Comparison of ENCODE assay signal across 21 cellular contexts in genomic region chr14:86774916-86775315, GRCh38.
DNase-seq lines count a peak whose midpoint lies in the region; ATAC-seq and TF ChIP-seq lines count a peak whose summit lies in the region.
"Had no signal": no experiment of that assay in that cellular context is flagged by ENCODE, and none has a peak within 500 bp of the region (broad histone marks: within the 10 kb centered on the region; RNA-seq: fewer than 3 reads in every experiment).

No MANE protein-coding gene starts in this region.

- H3K27me3 Mint-ChIP-seq in endodermal cell (ENCODE audit: insufficient read depth) (peaks cover 3% of the 10 kb centered on the region), nephron (ENCODE audit: low read depth) (no peaks in the 10 kb centered on the region)
- H3K27me3 Mint-ChIP-seq: CD4-positive, alpha-beta T cell; CD8-positive, alpha-beta memory T cell had no signal

- no peak overlapping the region for H2BK20ac ChIP-seq in IMR-90 (ENCODE audit: low read depth, low read length)

- H3K9ac ChIP-seq in IMR-90 (ENCODE audit: low read depth, low read length) (no peak overlapping the region), endodermal cell (ENCODE audit: extremely low read depth, low read length, poor library complexity, severe bottlenecking) (no peak overlapping the region)
- H3K9ac ChIP-seq: BLaER1 treated with 17β-estradiol and CSF1 and Interleukin-3, amounts not matched to agents 10 nM and 100 nM; GM23248 had no signal

- intact Hi-C loops in A673 (cut with micrococcal nuclease; ENCODE audit: unreplicated experiment): no loop called here
- intact Hi-C loops in IMR-90 (cut with micrococcal nuclease): no loop called here

- BruUV-seq in A673 (replicated peaks; lab: Mats Ljungman, UMichigan) (no TSS peak), IMR-90 (replicated peaks; lab: Mats Ljungman, UMichigan) (no TSS peak)

- H3K4ac ChIP-seq in IMR-90 (ENCODE audit: low read depth, low read length): no peak overlapping the region

- CTCF ChIA-PET in A673 (lab: Charles Lee) (no interaction called here), IMR-90 (lab: Yijun Ruan, JAX) (no interaction called here)

- H3K56ac ChIP-seq in IMR-90 (ENCODE audit: extremely low read depth, insufficient read depth, low read length): no peak overlapping the region

- H2AK9ac ChIP-seq in IMR-90 (replicated peaks; ENCODE audit: low read depth, low read length, poor library complexity): no peak overlapping the region

- H3K4me3 Mint-ChIP-seq in endodermal cell (no peak overlapping the region), nephron (no peak overlapping the region)
- H3K4me3 Mint-ChIP-seq: CD14-positive monocyte; CD4-positive, alpha-beta T cell; CD8-positive, alpha-beta memory T cell; H9 had no signal

- H3K14ac ChIP-seq in IMR-90 (replicated peaks; ENCODE audit: low read depth, low read length): no peak overlapping the region

- no peaks in the 10 kb centered on the region for H3K79me1 ChIP-seq in IMR-90 (ENCODE audit: low read depth in 1 of 2, low read length in 2 of 2)

- H3K18ac ChIP-seq in IMR-90 (ENCODE audit: low read depth, low read length): no peak overlapping the region

- H3K4me3 ChIP-seq in A673 (ENCODE audit: low read depth, low read length, poor library complexity, severe bottlenecking) (no peak overlapping the region), IMR-90 (ENCODE audit: insufficient read depth, low read depth, low read length) (no peak overlapping the region), endodermal cell (ENCODE audit: low read length) (no peak overlapping the region)
- H3K4me3 ChIP-seq: BLaER1 treated with 17β-estradiol and CSF1 and Interleukin-3, amounts not matched to agents 10 nM and 100 nM; GM12878; GM23248 had no signal

- DNase-seq in A673 (ENCODE audit: low spot score) (peak; percentile 16), IMR-90 (no peak), endodermal cell (peak; percentile 70), D341Med (ENCODE audit: low spot score) (no peak), NCI-H82 (lab: John Stamatoyannopoulos, UW) (no peak)
- no peak for DNase-seq in stimulated activated CD4-positive, alpha-beta T cell treated with anti-CD3 and anti-CD28 coated beads, Interleukin-2, amount 100 ng/mL, for 48 hours
- DNase-seq: ACHN; AML-193; BE2C; CD4-positive, alpha-beta T cell; CD8-positive, alpha-beta memory T cell; DND-41; GDM1; GM23248; H9 had no signal

- H3K9me3 ChIP-seq in A673 (ENCODE audit: low read depth, low read length, poor library complexity, severe bottlenecking): no peaks in the 10 kb centered on the region
- no peaks in the 10 kb centered on the region for H3K9me3 ChIP-seq in IMR-90 (ENCODE audit: control insufficient read depth, insufficient read depth, low read length)
- peaks cover 19% of the 10 kb centered on the region for H3K9me3 ChIP-seq in endodermal cell (ENCODE audit: control insufficient read depth, low read length)
- H3K9me3 ChIP-seq: BE2C had no signal

- no peak for TF ChIP-seq POLR2A in IMR-90 (IDR thresholded peaks at IDR 0.05; ENCODE audit: low read depth, low read length)

- no peak overlapping the region for H2AFZ ChIP-seq in IMR-90 (replicated peaks; ENCODE audit: low read length, poor library complexity)
- H2AFZ ChIP-seq: GM23248 had no signal

- H3K9me1 ChIP-seq in IMR-90 (ENCODE audit: insufficient read depth, low read length): no peaks in the 10 kb centered on the region

- H3K4me1 Mint-ChIP-seq in endodermal cell (peaks cover 3% of the 10 kb centered on the region), nephron (peaks cover 16% of the 10 kb centered on the region)
- H3K4me1 Mint-ChIP-seq: CD8-positive, alpha-beta memory T cell had no signal

- H3K27me3 ChIP-seq in A673 (replicated peaks; ENCODE audit: insufficient read depth, low read depth, low read length, poor library complexity) (no peaks in the 10 kb centered on the region), IMR-90 (ENCODE audit: control insufficient read depth, insufficient read depth, low read length) (no peaks in the 10 kb centered on the region), endodermal cell (ENCODE audit: control insufficient read depth, insufficient read depth, low read length, poor library complexity, severe bottlenecking) (no peaks in the 10 kb centered on the region)
- H3K27me3 ChIP-seq: BE2C; BLaER1 treated with 17β-estradiol and CSF1 and Interleukin-3, amounts not matched to agents 10 nM and 100 nM had no signal

- H3K4me1 ChIP-seq in A673 (ENCODE audit: insufficient read depth, low read length, poor library complexity, severe bottlenecking) (peaks cover 6% of the 10 kb centered on the region), IMR-90 (ENCODE audit: control insufficient read depth, insufficient read depth, low read length) (peaks cover 3% of the 10 kb centered on the region; the same call in 1 of the 2 replicates), endodermal cell (ENCODE audit: control insufficient read depth, insufficient read depth, low read length) (no peaks in the 10 kb centered on the region)
- H3K4me1 ChIP-seq: BE2C had no signal

- no peak overlapping the region for H3K27ac Mint-ChIP-seq in endodermal cell
- peak overlapping the region in 2 of 3 experiments; percentile 47 to 79 for H3K27ac Mint-ChIP-seq in nephron
- H3K27ac Mint-ChIP-seq: CD14-positive monocyte; CD4-positive, alpha-beta T cell; CD8-positive, alpha-beta memory T cell; H9 had no signal

- no peak overlapping the region for H3K23ac ChIP-seq in IMR-90 (ENCODE audit: low read depth, low read length)

- no peak for TF ChIP-seq CTCF in A673 (conservative IDR thresholded peaks at IDR 0.05; ENCODE audit: low read depth, low read length)
- TF ChIP-seq CTCF in IMR-90 (conservative IDR thresholded peaks at IDR 0.05; ENCODE audit: low read depth, low read length): no peak
- no peak for TF ChIP-seq CTCF in endodermal cell (conservative IDR thresholded peaks at IDR 0.05)
- no peak for TF ChIP-seq CTCF in nephron (IDR thresholded peaks at IDR 0.05; ENCODE audit: unreplicated experiment in 3 of 3)

- no peak overlapping the region for H2BK15ac ChIP-seq in IMR-90 (ENCODE audit: low read depth, low read length)

- H3K36me3 Mint-ChIP-seq in endodermal cell (ENCODE audit: low read depth) (peaks cover 10% of the 10 kb centered on the region), nephron (ENCODE audit: low read depth) (no peaks in the 10 kb centered on the region)
- H3K36me3 Mint-ChIP-seq: CD14-positive monocyte had no signal

- POLR2A ChIA-PET in A673 (lab: Charles Lee; ENCODE audit: low non-redundant PET): no interaction called here
- POLR2A ChIA-PET in IMR-90 (lab: Charles Lee; ENCODE audit: unreplicated experiment): no interaction called here

- no peak overlapping the region for H4K5ac ChIP-seq in IMR-90 (ENCODE audit: low read depth, low read length)

- no peak overlapping the region for H2BK120ac ChIP-seq in IMR-90 (ENCODE audit: low read depth, low read length)

- WGBS in IMR-90 (ENCODE audit: extremely low coverage in 2 of 2, insufficient read length in 1 of 2), 2 experiments: 100% methylated on average over 1 of the region's 2 CpGs; no CpG with 5 or more reads in 1 of the 2 experiments
- 63 to 75% methylated on average over 2 of the region's 2 CpGs for WGBS in endodermal cell (ENCODE audit: insufficient coverage in 1 of 2, insufficient read length in 1 of 2), 2 experiments

- no peak for ATAC-seq in IMR-90 (ENCODE audit: low read depth)
- ATAC-seq: GM12878, HCT116 had no signal

- H3K4me2 ChIP-seq in IMR-90 (ENCODE audit: low read depth, low read length): no peak overlapping the region
- H3K4me2 ChIP-seq: BLaER1 treated with 17β-estradiol and CSF1 and Interleukin-3, amounts not matched to agents 10 nM and 100 nM had no signal

- dilution Hi-C loops in IMR-90 (cut with HindIII; ENCODE audit: low sequenced_read_pairs, unreplicated experiment): no loop called here

- in situ Hi-C loops in IMR-90 (cut with MboI; ENCODE audit: low sequenced_read_pairs): no loop called here

- H4K8ac ChIP-seq in IMR-90 (ENCODE audit: low read depth in 2 of 2, low read length in 2 of 2): no peak overlapping the region

- no peaks in the 10 kb centered on the region for H4K20me1 ChIP-seq in IMR-90 (ENCODE audit: insufficient read depth, low read length)
- H4K20me1 ChIP-seq: BLaER1 treated with 17β-estradiol and CSF1 and Interleukin-3, amounts not matched to agents 10 nM and 100 nM had no signal

- no peak for TF ChIP-seq RAD21 in IMR-90 (IDR thresholded peaks at IDR 0.05; ENCODE audit: low read length)

- H4K91ac ChIP-seq in IMR-90 (ENCODE audit: insufficient read depth, low read depth, low read length): no peak overlapping the region

- H3K36me3 ChIP-seq in A673 (ENCODE audit: insufficient read depth, low read length, poor library complexity, severe bottlenecking): no peaks in the 10 kb centered on the region
- no peaks in the 10 kb centered on the region for H3K36me3 ChIP-seq in IMR-90 (ENCODE audit: control insufficient read depth, insufficient read depth, low read length)
- no peaks in the 10 kb centered on the region for H3K36me3 ChIP-seq in endodermal cell (ENCODE audit: control insufficient read depth, insufficient read depth, low read length)
- H3K36me3 ChIP-seq: BE2C; BLaER1 treated with 17β-estradiol and CSF1 and Interleukin-3, amounts not matched to agents 10 nM and 100 nM had no signal

- 0 out of 2 replicates have a peak overlapping the region, but pooled peaks have one; percentile 33 for H2AK5ac ChIP-seq in IMR-90 (ENCODE audit: low read depth, low read length)

- no peak overlapping the region for H3K27ac ChIP-seq in A673 (ENCODE audit: low read depth, low read length, poor library complexity, severe bottlenecking)
- H3K27ac ChIP-seq in IMR-90 (ENCODE audit: insufficient read depth, low read length): no peak overlapping the region
- no peak overlapping the region for H3K27ac ChIP-seq in endodermal cell (ENCODE audit: low read depth, low read length)
- H3K27ac ChIP-seq: 22Rv1; BLaER1 treated with 17β-estradiol and CSF1 and Interleukin-3, amounts not matched to agents 10 nM and 100 nM; GM23248 had no signal

- H2BK5ac ChIP-seq in IMR-90 (ENCODE audit: low read depth, low read length, poor library complexity, severe bottlenecking): no peak overlapping the region

- peaks cover 27% of the 10 kb centered on the region for H3K9me3 Mint-ChIP-seq in endodermal cell
- H3K9me3 Mint-ChIP-seq in nephron: peaks cover 13% of the 10 kb centered on the region

TF ChIP-seq in IMR-90, 13 proteins besides CTCF, POLR2A, EP300 and RAD21 (continues in another document):
- TF ChIP-seq RCOR1 (IDR thresholded peaks at IDR 0.05; ENCODE audit: insufficient replicate concordance, low read length): no peak
- no peak for TF ChIP-seq MAFK (IDR thresholded peaks at IDR 0.05; ENCODE audit: low read depth, low read length)
- no peak for TF ChIP-seq CEBPB (IDR thresholded peaks at IDR 0.05; ENCODE audit: low read depth, low read length)
- TF ChIP-seq MAZ (IDR thresholded peaks at IDR 0.05; ENCODE audit: borderline replicate concordance, low read depth, low read length): no peak
- TF ChIP-seq SMC3 (IDR thresholded peaks at IDR 0.05; ENCODE audit: low read depth, low read length): no peak
- TF ChIP-seq CHD1 (IDR thresholded peaks at IDR 0.05; ENCODE audit: low read depth, low read length): no peak
- TF ChIP-seq FOS (IDR thresholded peaks at IDR 0.05; ENCODE audit: low read depth, low read length): no peak
- TF ChIP-seq BHLHE40 (IDR thresholded peaks at IDR 0.05; ENCODE audit: low read depth, low read length): no peak
- TF ChIP-seq MXI1 (IDR thresholded peaks at IDR 0.05; ENCODE audit: borderline replicate concordance, low read depth, low read length): no peak

Comparison
In these comparisons a context has a peak if more than half of its experiments do, and no peak if none do; other contexts are left out.
1. DNase-seq: peak in A673 (single experiment) and endodermal cell (single experiment); none in IMR-90 (single experiment), stimulated activated CD4-positive, alpha-beta T cell treated with anti-CD3 and anti-CD28 coated beads, Interleukin-2, amount 100 ng/mL, for 48 hours (0 of 2), D341Med (single experiment) and NCI-H82 (single experiment).